In genomic region chr11:14905104-14906033, GRCh38 we compare ENCODE assay signal across 8 cellular contexts. TPM values are rescaled to one million over a fixed set of nuclear protein-coding genes. Genes with fewer than 3 reads are reported as not detected.
A peak's percentile ranks its signal among the peaks of the same experiment; 100 is the strongest.
DNase-seq lines count a peak whose midpoint lies in the region; TF ChIP-seq lines count a peak whose summit lies in the region.

No MANE protein-coding gene starts in this region.

- H3K4me1 ChIP-seq in GM23248 (ENCODE audit: insufficient read depth), result no peaks in the 10 kb centered on the region; the same call in 1 of the 2 replicates

- H3K4me2 ChIP-seq in GM23248 (ENCODE audit: unreplicated experiment), result peak overlapping the region; percentile 78

- no peak overlapping the region for H3K27ac ChIP-seq in GM23248

- in situ Hi-C loops in GM23248 (cut with MboI), result loop anchor here (25.0 kb wide), 1 partner anchor 368 kb away; no protein-coding TSS in a partner anchor

- DNase-seq in ELF-1 (ENCODE audit: low read depth, low spot score) (peak; percentile 89), GM23248 (peak; percentile 47), MV-4-11 (lab: John Stamatoyannopoulos, UW) (peak; percentile 70), head of caudate nucleus (peak in 35 of 42 donors; percentile 4 to 67 (median 38)), retinal pigment epithelial cell (ENCODE audit: low read depth) (no peak), DMS 273 treated with DMSO at 0.1 percent for 48 hours (lab: John Stamatoyannopoulos, UW) (no peak), NCI-H510A treated with DMSO at 0.1 percent for 48 hours (lab: John Stamatoyannopoulos, UW) (no peak)
- DNase-seq in activated T-helper 2 cell treated with anti-CD3 and anti-CD28 coated beads, Interferon-gamma antibody, Interleukin-2, Interleukin-4, amounts not matched to agents 10 μg/mL and 5 μg/mL and 100 μg/mL, durations not matched to agents 14 hours and 24 hours and 36 hours (ENCODE audit: low spot score), result peak; percentile 75

- peak overlapping the region; percentile 80 for H3K27ac Mint-ChIP-seq in activated T-helper 2 cell treated with anti-CD3 and anti-CD28 coated beads, Interferon-gamma antibody, Interleukin-2, Interleukin-4, amounts not matched to agents 10 μg/mL and 5 μg/mL and 100 μg/mL, durations not matched to agents 14 hours and 24 hours and 36 hours

- H3F3A ChIP-seq in GM23248 (ENCODE audit: insufficient read depth), result peaks cover 8% of the 10 kb centered on the region

- peak overlapping the region; percentile 45; the same call in 1 of the 2 replicates for H3K9ac ChIP-seq in GM23248

- H3K79me2 ChIP-seq in GM23248 (ENCODE audit: insufficient read depth), result no peaks in the 10 kb centered on the region

- no peaks in the 10 kb centered on the region for H4K20me1 ChIP-seq in GM23248 (ENCODE audit: insufficient read depth)

- peak overlapping the region; percentile 91 for H3K4me3 Mint-ChIP-seq in activated T-helper 2 cell treated with anti-CD3 and anti-CD28 coated beads, Interferon-gamma antibody, Interleukin-2, Interleukin-4, amounts not matched to agents 10 μg/mL and 5 μg/mL and 100 μg/mL, durations not matched to agents 14 hours and 24 hours and 36 hours (ENCODE audit: low read depth)

- TF ChIP-seq CTCF in retinal pigment epithelial cell (conservative IDR thresholded peaks at IDR 0.05; ENCODE audit: low read depth, low read length), result peak; percentile 78

- peaks cover 41% of the 10 kb centered on the region for H3K4me1 Mint-ChIP-seq in activated T-helper 2 cell treated with anti-CD3 and anti-CD28 coated beads, Interferon-gamma antibody, Interleukin-2, Interleukin-4, amounts not matched to agents 10 μg/mL and 5 μg/mL and 100 μg/mL, durations not matched to agents 14 hours and 24 hours and 36 hours (ENCODE audit: low read depth)

- H3K9me2 ChIP-seq in GM23248 (ENCODE audit: insufficient read depth), result no peaks in the 10 kb centered on the region

- no peaks in the 10 kb centered on the region for H3K36me3 ChIP-seq in GM23248 (ENCODE audit: low read depth)

- peak overlapping the region; percentile 86 for H2AFZ ChIP-seq in GM23248

- no peaks in the 10 kb centered on the region for H3K27me3 Mint-ChIP-seq in activated T-helper 2 cell treated with anti-CD3 and anti-CD28 coated beads, Interferon-gamma antibody, Interleukin-2, Interleukin-4, amounts not matched to agents 10 μg/mL and 5 μg/mL and 100 μg/mL, durations not matched to agents 14 hours and 24 hours and 36 hours (ENCODE audit: low read depth)

- WGBS in GM23248 (ENCODE audit: low coverage in 1 of 2, low lambda C conversion rate in 2 of 2, missing lambda C conversion rate in 2 of 2), 2 experiments, result 22% methylated on average over 57 to 58 of the region's 58 CpGs

- peak overlapping the region; percentile 67 for H3K4me3 ChIP-seq in GM23248
- peak overlapping the region; percentile 62 for H3K4me3 ChIP-seq in retinal pigment epithelial cell (ENCODE audit: low read length)

- no peaks in the 10 kb centered on the region for H3K9me3 Mint-ChIP-seq in activated T-helper 2 cell treated with anti-CD3 and anti-CD28 coated beads, Interferon-gamma antibody, Interleukin-2, Interleukin-4, amounts not matched to agents 10 μg/mL and 5 μg/mL and 100 μg/mL, durations not matched to agents 14 hours and 24 hours and 36 hours

- H3K36me3 Mint-ChIP-seq in activated T-helper 2 cell treated with anti-CD3 and anti-CD28 coated beads, Interferon-gamma antibody, Interleukin-2, Interleukin-4, amounts not matched to agents 10 μg/mL and 5 μg/mL and 100 μg/mL, durations not matched to agents 14 hours and 24 hours and 36 hours (ENCODE audit: low read depth), result no peaks in the 10 kb centered on the region

- H3K27me3 ChIP-seq in GM23248 (replicated peaks; ENCODE audit: insufficient read depth), result peaks cover 6% of the 10 kb centered on the region; the same call in 1 of the 2 replicates

- no peaks in the 10 kb centered on the region for H3K9me3 ChIP-seq in GM23248 (ENCODE audit: low read depth)

- intact Hi-C loops in activated T-helper 2 cell treated with anti-CD3 and anti-CD28 coated beads, Interferon-gamma antibody, Interleukin-2, Interleukin-4, amounts not matched to agents 10 μg/mL and 5 μg/mL and 100 μg/mL, durations not matched to agents 14 hours and 24 hours and 36 hours (cut with micrococcal nuclease), result loop anchor here (1.0 to 10.0 kb wide), 4 partner anchors 115 to 831 kb away; partner anchors contain the start of gene PSMA1
- intact Hi-C loops in head of caudate nucleus (cut with DNase I), result loop anchor here (5.0 to 10.0 kb wide), 2 partner anchors 113 to 371 kb away; no protein-coding TSS in a partner anchor

RNA-seq across cellular contexts. Expression of gene CYP2R1, which starts 13.3 kb away (rescaled TPM):
- total RNA-seq in GM23248 (2014; rRNA removed; shearing (Covaris generic)), result 8.2 and 25.7 TPM in 2 replicates
- polyA plus RNA-seq in GM23248 (2016; fragmentation: Nextera tagmentation; extraction: Ambion mirVana), result 4.2 and 5.3 TPM in 2 replicates
- total RNA-seq in activated T-helper 2 cell treated with anti-CD3 and anti-CD28 coated beads, Interferon-gamma antibody, Interleukin-2, Interleukin-4, amounts not matched to agents 10 μg/mL and 5 μg/mL and 100 μg/mL, durations not matched to agents 14 hours and 24 hours and 36 hours, result 18.2 and 20.8 TPM in 2 replicates

Comparison
In these comparisons a context has a peak if more than half of its experiments do, and no peak if none do; other contexts are left out.
1. DNase-seq: peak in ELF-1 (single experiment), GM23248 (single experiment), MV-4-11 (single experiment), activated T-helper 2 cell treated with anti-CD3 and anti-CD28 coated beads, Interferon-gamma antibody, Interleukin-2, Interleukin-4, amounts not matched to agents 10 μg/mL and 5 μg/mL and 100 μg/mL, durations not matched to agents 14 hours and 24 hours and 36 hours (single experiment) and head of caudate nucleus (35 of 42); none in retinal pigment epithelial cell (single experiment), DMS 273 treated with DMSO at 0.1 percent for 48 hours (single experiment) and NCI-H510A treated with DMSO at 0.1 percent for 48 hours (single experiment).